ENCODE assay signal across 8 cellular contexts in genomic region chr2:238060542-238061309, GRCh38. TPM values are rescaled to one million over a fixed set of nuclear protein-coding genes. Genes with fewer than 3 reads are reported as not detected.
DNase-seq lines count a peak whose midpoint lies in the region; TF ChIP-seq lines count a peak whose summit lies in the region.

TSS of gene SCLY (plus strand) at chr2:238061001. CDS start at chr2:238061055, 54 bp downstream.

- H2AFZ ChIP-seq in Loucy (ENCODE audit: low read length) = peak within 1 kb of the TSS; percentile 84

- peaks cover 5% of the 10 kb centered on the region; the same call in 1 of the 2 replicates for H3K36me3 ChIP-seq in Loucy (ENCODE audit: insufficient read depth, low read length)

- no peak for TF ChIP-seq CTCF in Loucy (conservative IDR thresholded peaks at IDR 0.05; ENCODE audit: low read length)
- no peak for TF ChIP-seq CTCF in fibroblast of pulmonary artery (IDR thresholded peaks at IDR 0.05; ENCODE audit: low read length, missing control alignments)
- no peak for TF ChIP-seq CTCF in nephron (IDR thresholded peaks at IDR 0.05; ENCODE audit: unreplicated experiment in 3 of 3)

- peak within 1 kb of the TSS; percentile 71 to 96 (median 92) for H3K27ac Mint-ChIP-seq in nephron
- peak within 1 kb of the TSS; percentile 97 for H3K27ac Mint-ChIP-seq in stimulated activated naive CD8-positive, alpha-beta T cell treated with anti-CD3 and anti-CD28 coated beads, Interleukin-15, Interleukin-2, amounts not matched to agents 100 ng/mL and 50 ng/mL, for 24 hours

- no peaks in the 10 kb centered on the region for H3K9me2 ChIP-seq in Loucy (replicated peaks; ENCODE audit: low read depth, low read length)

- H3K9me3 Mint-ChIP-seq in nephron = peaks cover 12% of the 10 kb centered on the region
- H3K9me3 Mint-ChIP-seq in stimulated activated naive CD8-positive, alpha-beta T cell treated with anti-CD3 and anti-CD28 coated beads, Interleukin-15, Interleukin-2, amounts not matched to agents 100 ng/mL and 50 ng/mL, for 24 hours = peaks cover 8% of the 10 kb centered on the region

- peak within 1 kb of the TSS; percentile 85 to 96 (median 92) for H3K4me3 Mint-ChIP-seq in nephron
- H3K4me3 Mint-ChIP-seq in stimulated activated naive CD8-positive, alpha-beta T cell treated with anti-CD3 and anti-CD28 coated beads, Interleukin-15, Interleukin-2, amounts not matched to agents 100 ng/mL and 50 ng/mL, for 24 hours = peak within 1 kb of the TSS; percentile 94

- H4K20me1 ChIP-seq in Loucy (ENCODE audit: insufficient read depth, low read length, poor library complexity, severe bottlenecking) = no peaks in the 10 kb centered on the region

- peaks cover 42% of the 10 kb centered on the region for H3K4me1 Mint-ChIP-seq in nephron
- peaks cover 55% of the 10 kb centered on the region for H3K4me1 Mint-ChIP-seq in stimulated activated naive CD8-positive, alpha-beta T cell treated with anti-CD3 and anti-CD28 coated beads, Interleukin-15, Interleukin-2, amounts not matched to agents 100 ng/mL and 50 ng/mL, for 24 hours (ENCODE audit: low read depth)

- DNase-seq in EH (ENCODE audit: low read depth) = peak; percentile 98
- DNase-seq in H4 (ENCODE audit: low spot score) = peak; percentile 94
- DNase-seq in activated T-helper 9 cell treated with anti-CD3 and anti-CD28 coated beads, Interleukin-2, amount 50 U/mL, for 16 hours (ENCODE audit: low read depth) = peak; percentile 94
- peak; percentile 97 for DNase-seq in fibroblast of pulmonary artery (ENCODE audit: low read depth)

- peak; percentile 74 for TF ChIP-seq POLR2A in Raji (IDR thresholded peaks at IDR 0.05; ENCODE audit: insufficient read depth, low read depth, low read length)

- H3K4me2 ChIP-seq in Loucy (ENCODE audit: low read depth, low read length, poor library complexity, severe bottlenecking) = peak within 1 kb of the TSS; percentile 91

- H3K36me3 Mint-ChIP-seq in nephron (ENCODE audit: low read depth) = peaks cover 13% of the 10 kb centered on the region
- H3K36me3 Mint-ChIP-seq in stimulated activated naive CD8-positive, alpha-beta T cell treated with anti-CD3 and anti-CD28 coated beads, Interleukin-15, Interleukin-2, amounts not matched to agents 100 ng/mL and 50 ng/mL, for 24 hours (ENCODE audit: low read depth) = peaks cover 47% of the 10 kb centered on the region

- H3K9me3 ChIP-seq in Loucy (ENCODE audit: insufficient read depth, low read depth, low read length) = no peaks in the 10 kb centered on the region

- H3K27me3 ChIP-seq in Loucy (ENCODE audit: insufficient read depth, low read length, poor library complexity, severe bottlenecking) = no peaks in the 10 kb centered on the region

- peaks cover 6% of the 10 kb centered on the region; the same call in 1 of the 2 replicates for H3F3A ChIP-seq in Loucy (ENCODE audit: low read depth)

- H3K27me3 Mint-ChIP-seq in nephron (ENCODE audit: low read depth) = peaks cover 12% of the 10 kb centered on the region
- peaks cover 16% of the 10 kb centered on the region for H3K27me3 Mint-ChIP-seq in stimulated activated naive CD8-positive, alpha-beta T cell treated with anti-CD3 and anti-CD28 coated beads, Interleukin-15, Interleukin-2, amounts not matched to agents 100 ng/mL and 50 ng/mL, for 24 hours

- H3K9ac ChIP-seq in Loucy (ENCODE audit: low read depth, low read length, poor library complexity, severe bottlenecking) = peak within 1 kb of the TSS; percentile 97

- H3K4me3 ChIP-seq in Loucy (ENCODE audit: low read length, poor library complexity, severe bottlenecking) (peak within 1 kb of the TSS; percentile 89), fibroblast of pulmonary artery (replicated peaks; ENCODE audit: low read depth, low read length) (peak within 1 kb of the TSS; percentile 89)

- peaks cover 41% of the 10 kb centered on the region for H3K79me2 ChIP-seq in Loucy (ENCODE audit: insufficient read depth, low read length)

- H3K4me1 ChIP-seq in Loucy (ENCODE audit: insufficient read depth, low read length, poor library complexity, severe bottlenecking) = peaks cover 38% of the 10 kb centered on the region

RNA-seq across cellular contexts. Expression of gene SCLY, which starts in this region (rescaled TPM):
- 19.6 and 20.5 TPM in 2 replicates for total RNA-seq in H4 (2014; rRNA removed; shearing (Covaris generic))

Comparison
In these comparisons a context has a peak if more than half of its experiments do, and no peak if none do; other contexts are left out.
1. Peak in every context shown above with its lines: DNase-seq and H3K4me3 ChIP-seq.